2 cellular contexts compared by ENCODE assay signal in the genomic region with DNA sequence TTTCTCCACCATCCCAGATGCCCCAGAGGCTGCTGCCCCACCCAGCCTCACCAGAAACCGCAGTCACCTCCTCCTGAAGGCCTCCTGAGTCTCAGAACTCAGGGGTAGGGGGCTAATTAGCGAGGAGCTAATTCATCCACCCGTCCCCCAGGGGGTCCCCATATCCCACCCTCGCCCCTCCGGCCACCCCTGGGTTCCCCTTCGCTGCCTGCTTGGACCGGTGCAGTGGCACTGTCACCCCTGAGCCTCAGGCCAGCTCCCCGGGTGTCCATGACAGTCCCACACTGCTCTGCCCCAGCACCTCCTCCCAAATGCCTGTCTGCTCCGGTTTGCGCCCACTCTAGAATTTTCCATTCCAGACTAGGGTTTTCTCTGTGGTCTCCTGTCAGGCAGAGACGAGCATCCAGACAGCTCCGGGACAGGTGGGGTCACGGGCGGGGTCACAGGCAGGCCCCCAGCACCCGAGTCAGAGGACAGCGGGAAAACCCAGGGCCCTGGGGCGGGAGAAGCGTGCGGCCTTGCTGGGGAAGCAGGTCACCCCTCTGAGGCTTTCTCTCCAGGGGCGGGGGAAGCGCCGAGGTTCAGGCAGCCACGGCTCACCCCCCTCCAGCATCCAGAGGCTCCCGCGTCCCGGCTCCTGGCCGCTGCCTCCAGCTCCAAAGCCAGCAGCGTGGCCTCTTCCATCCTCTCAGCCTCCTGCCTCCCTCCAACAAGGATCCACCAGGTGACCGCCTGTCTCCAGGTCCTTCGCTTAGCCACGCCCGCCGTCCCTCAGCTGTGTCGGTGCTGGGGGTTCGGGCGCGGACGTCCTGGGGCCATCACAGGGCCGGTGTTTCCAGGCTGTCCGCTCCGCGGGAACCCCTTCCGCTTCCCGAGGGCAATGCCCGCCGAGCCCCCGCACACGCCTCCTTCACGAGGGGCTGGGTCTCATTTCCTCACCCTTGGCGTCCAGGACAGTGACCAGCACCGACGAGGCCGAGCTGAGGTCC.
TF ChIP-seq lines count a peak whose summit lies in the region.

No MANE protein-coding gene starts in this region.

TF ChIP-seq in A549, 52 proteins besides CTCF, POLR2A, EP300 and RAD21:
- TF ChIP-seq RNF2 (IDR thresholded peaks at IDR 0.05; ENCODE audit: borderline replicate concordance, low read depth) (no peak), MAZ (IDR thresholded peaks at IDR 0.05; ENCODE audit: borderline replicate concordance, low read depth, low read length) (no peak), EHMT2 (IDR thresholded peaks at IDR 0.05; ENCODE audit: low read depth) (no peak)

TF ChIP-seq in GM12878, 131 proteins besides CTCF, POLR2A, EP300 and RAD21:
- no peak for TF ChIP-seq MEF2B (IDR thresholded peaks at IDR 0.05; ENCODE audit: partially characterized antibody, poor library complexity, severe bottlenecking)
- TF ChIP-seq FOXM1 (IDR thresholded peaks at IDR 0.05; ENCODE audit: low read depth, low read length), result no peak
- TF ChIP-seq POLR2AphosphoS5 (IDR thresholded peaks at IDR 0.05; ENCODE audit: low read length), result no peak
- TF ChIP-seq, protein P1, sequence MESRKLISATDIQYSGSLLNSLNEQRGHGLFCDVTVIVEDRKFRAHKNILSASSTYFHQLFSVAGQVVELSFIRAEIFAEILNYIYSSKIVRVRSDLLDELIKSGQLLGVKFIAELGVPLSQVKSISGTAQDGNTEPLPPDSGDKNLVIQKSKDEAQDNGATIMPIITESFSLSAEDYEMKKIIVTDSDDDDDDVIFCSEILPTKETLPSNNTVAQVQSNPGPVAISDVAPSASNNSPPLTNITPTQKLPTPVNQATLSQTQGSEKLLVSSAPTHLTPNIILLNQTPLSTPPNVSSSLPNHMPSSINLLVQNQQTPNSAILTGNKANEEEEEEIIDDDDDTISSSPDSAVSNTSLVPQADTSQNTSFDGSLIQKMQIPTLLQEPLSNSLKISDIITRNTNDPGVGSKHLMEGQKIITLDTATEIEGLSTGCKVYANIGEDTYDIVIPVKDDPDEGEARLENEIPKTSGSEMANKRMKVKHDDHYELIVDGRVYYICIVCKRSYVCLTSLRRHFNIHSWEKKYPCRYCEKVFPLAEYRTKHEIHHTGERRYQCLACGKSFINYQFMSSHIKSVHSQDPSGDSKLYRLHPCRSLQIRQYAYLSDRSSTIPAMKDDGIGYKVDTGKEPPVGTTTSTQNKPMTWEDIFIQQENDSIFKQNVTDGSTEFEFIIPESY (IDR thresholded peaks at IDR 0.05), result no peak
- no peak for TF ChIP-seq EED (IDR thresholded peaks at IDR 0.05; ENCODE audit: low read depth)
- no peak for TF ChIP-seq BRCA1 (IDR thresholded peaks at IDR 0.05; ENCODE audit: low read depth, low read length)
- no peak for TF ChIP-seq ASH2L (IDR thresholded peaks at IDR 0.05; ENCODE audit: borderline replicate concordance, low read depth)
- TF ChIP-seq, protein P2, sequence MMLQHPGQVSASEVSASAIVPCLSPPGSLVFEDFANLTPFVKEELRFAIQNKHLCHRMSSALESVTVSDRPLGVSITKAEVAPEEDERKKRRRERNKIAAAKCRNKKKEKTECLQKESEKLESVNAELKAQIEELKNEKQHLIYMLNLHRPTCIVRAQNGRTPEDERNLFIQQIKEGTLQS (IDR thresholded peaks at IDR 0.05; ENCODE audit: borderline replicate concordance, extremely low read depth, low read depth, low read length), result no peak
- no peak for TF ChIP-seq CHD2 (IDR thresholded peaks at IDR 0.05; ENCODE audit: borderline replicate concordance, low read depth, low read length)
- TF ChIP-seq, protein P3, sequence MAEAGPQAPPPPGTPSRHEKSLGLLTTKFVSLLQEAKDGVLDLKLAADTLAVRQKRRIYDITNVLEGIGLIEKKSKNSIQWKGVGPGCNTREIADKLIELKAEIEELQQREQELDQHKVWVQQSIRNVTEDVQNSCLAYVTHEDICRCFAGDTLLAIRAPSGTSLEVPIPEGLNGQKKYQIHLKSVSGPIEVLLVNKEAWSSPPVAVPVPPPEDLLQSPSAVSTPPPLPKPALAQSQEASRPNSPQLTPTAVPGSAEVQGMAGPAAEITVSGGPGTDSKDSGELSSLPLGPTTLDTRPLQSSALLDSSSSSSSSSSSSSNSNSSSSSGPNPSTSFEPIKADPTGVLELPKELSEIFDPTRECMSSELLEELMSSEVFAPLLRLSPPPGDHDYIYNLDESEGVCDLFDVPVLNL (IDR thresholded peaks at IDR 0.05; ENCODE audit: low read depth, low read length), result no peak
- TF ChIP-seq ATF7 (IDR thresholded peaks at IDR 0.05; ENCODE audit: low read depth), result no peak
- no peak for TF ChIP-seq TCF3 (IDR thresholded peaks at IDR 0.05; ENCODE audit: borderline replicate concordance, insufficient read depth, low read depth, low read length)
- no peak for TF ChIP-seq SIN3A (IDR thresholded peaks at IDR 0.05; ENCODE audit: low read depth, low read length)
- no peak for TF ChIP-seq RB1 (IDR thresholded peaks at IDR 0.05; ENCODE audit: borderline replicate concordance)
- no peak for TF ChIP-seq PKNOX1 (IDR thresholded peaks at IDR 0.05)
- no peak for TF ChIP-seq ZNF622 (IDR thresholded peaks at IDR 0.05)
- TF ChIP-seq SMAD1 (IDR thresholded peaks at IDR 0.05; ENCODE audit: low read depth, partially characterized antibody), result no peak
- TF ChIP-seq RAD51 (IDR thresholded peaks at IDR 0.05), result no peak
- TF ChIP-seq POU2F2 (IDR thresholded peaks at IDR 0.05; ENCODE audit: borderline replicate concordance, low read depth, low read length), result no peak
- TF ChIP-seq, protein P4, sequence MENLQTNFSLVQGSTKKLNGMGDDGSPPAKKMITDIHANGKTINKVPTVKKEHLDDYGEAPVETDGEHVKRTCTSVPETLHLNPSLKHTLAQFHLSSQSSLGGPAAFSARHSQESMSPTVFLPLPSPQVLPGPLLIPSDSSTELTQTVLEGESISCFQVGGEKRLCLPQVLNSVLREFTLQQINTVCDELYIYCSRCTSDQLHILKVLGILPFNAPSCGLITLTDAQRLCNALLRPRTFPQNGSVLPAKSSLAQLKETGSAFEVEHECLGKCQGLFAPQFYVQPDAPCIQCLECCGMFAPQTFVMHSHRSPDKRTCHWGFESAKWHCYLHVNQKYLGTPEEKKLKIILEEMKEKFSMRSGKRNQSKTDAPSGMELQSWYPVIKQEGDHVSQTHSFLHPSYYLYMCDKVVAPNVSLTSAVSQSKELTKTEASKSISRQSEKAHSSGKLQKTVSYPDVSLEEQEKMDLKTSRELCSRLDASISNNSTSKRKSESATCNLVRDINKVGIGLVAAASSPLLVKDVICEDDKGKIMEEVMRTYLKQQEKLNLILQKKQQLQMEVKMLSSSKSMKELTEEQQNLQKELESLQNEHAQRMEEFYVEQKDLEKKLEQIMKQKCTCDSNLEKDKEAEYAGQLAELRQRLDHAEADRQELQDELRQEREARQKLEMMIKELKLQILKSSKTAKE (IDR thresholded peaks at IDR 0.05; ENCODE audit: low read depth, poor library complexity, severe bottlenecking), result no peak
